ENCODE assay signal across 20 cellular contexts in the genomic region with DNA sequence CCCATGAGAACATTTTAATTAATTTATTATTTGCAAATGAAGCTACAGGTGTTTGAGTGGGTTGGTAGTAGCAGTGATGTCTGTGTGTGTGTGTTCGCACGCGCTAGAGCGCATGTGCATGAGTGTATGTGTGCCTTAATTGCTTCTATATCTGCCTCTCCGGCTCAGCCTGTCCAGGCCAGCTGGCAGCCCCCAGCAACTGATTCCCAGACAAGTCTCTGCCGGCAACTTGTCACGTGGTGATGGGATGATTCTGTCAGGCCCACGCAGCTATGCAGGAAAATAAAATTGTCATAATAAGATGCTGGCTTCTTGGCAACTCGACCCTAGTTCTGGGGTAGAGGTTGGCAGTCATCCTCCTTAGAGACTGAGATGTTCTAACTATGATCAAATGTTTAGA.
A peak's percentile ranks its signal among the peaks of the same experiment; 100 is the strongest.
DNase-seq lines count a peak whose midpoint lies in the region; ATAC-seq, FAIRE-seq and TF ChIP-seq lines count a peak whose summit lies in the region.
"Had no signal": no experiment of that assay in that cellular context is flagged by ENCODE, and none has a peak within 500 bp of the region (broad histone marks: within the 10 kb centered on the region; RNA-seq: fewer than 3 reads in every experiment).

No MANE protein-coding gene starts in this region.

- in situ Hi-C loops in mammary epithelial cell (cut with MboI; ENCODE audit: low sequenced_read_pairs in 2 of 2), result loop anchor here in 1 of 2 donors (25.0 kb wide), 1 partner anchor 196 kb away; no protein-coding TSS in a partner anchor

- ATAC-seq in RWPE2 (ENCODE audit: low read depth) (no peak), GM19452 (IDR thresholded peaks at IDR 0.05; ENCODE audit: unreplicated experiment) (no peak)

- H3K79me2 ChIP-seq in mammary epithelial cell (ENCODE audit: insufficient read depth, low read length) (no peaks in the 10 kb centered on the region), keratinocyte (ENCODE audit: control insufficient read depth, insufficient read depth, low read length) (no peaks in the 10 kb centered on the region)

- WGBS in mammary epithelial cell (ENCODE audit: low coverage, missing lambda C conversion rate), result 38% methylated on average over 9 of the region's 9 CpGs

- no peak overlapping the region for H3K4me2 ChIP-seq in mammary epithelial cell (ENCODE audit: insufficient read depth, low read depth, low read length)
- no peak overlapping the region for H3K4me2 ChIP-seq in keratinocyte (ENCODE audit: control insufficient read depth, extremely low read depth, insufficient read depth, low read depth, low read length)

- H3K36me3 ChIP-seq in mammary epithelial cell (ENCODE audit: insufficient read depth, low read length) (no peaks in the 10 kb centered on the region), breast epithelium (no peaks in the 10 kb centered on the region), RWPE2 (ENCODE audit: low read depth) (peaks cover 7% of the 10 kb centered on the region; the same call in 1 of the 2 replicates), keratinocyte (ENCODE audit: control insufficient read depth in 2 of 2, extremely low read depth in 1 of 2, insufficient read depth in 2 of 2, low read length in 2 of 2) (no peaks in the 10 kb centered on the region)

- H3K4me1 ChIP-seq in mammary epithelial cell (ENCODE audit: insufficient read depth, low read length), result peaks cover 56% of the 10 kb centered on the region
- H3K4me1 ChIP-seq in breast epithelium, result no peaks in the 10 kb centered on the region
- H3K4me1 ChIP-seq in RWPE2 (ENCODE audit: insufficient read depth, poor library complexity, severe bottlenecking), result peaks cover 60% of the 10 kb centered on the region
- H3K4me1 ChIP-seq in keratinocyte (ENCODE audit: control insufficient read depth, extremely low read depth, insufficient read depth, low read length), result peaks cover 47% of the 10 kb centered on the region

- H4K20me1 ChIP-seq in mammary epithelial cell (ENCODE audit: insufficient read depth, low read length) (no peaks in the 10 kb centered on the region), keratinocyte (ENCODE audit: control insufficient read depth, extremely low read depth, insufficient read depth, low read length) (no peaks in the 10 kb centered on the region)

- H3K4me3 ChIP-seq in mammary epithelial cell (replicated peaks in 1 of 3; ENCODE audit: insufficient read depth in 1 of 3, low read depth in 2 of 3, low read length in 3 of 3) (no peak overlapping the region), breast epithelium (no peak overlapping the region), RWPE2 (ENCODE audit: severe bottlenecking) (no peak overlapping the region), keratinocyte (ENCODE audit: control insufficient read depth in 2 of 3, extremely low read depth in 1 of 3, insufficient read depth in 2 of 3, low read depth in 1 of 3, low read length in 3 of 3) (no peak overlapping the region)

- CTCF ChIA-PET in mammary epithelial cell (lab: Charles Lee; ENCODE audit: low non-redundant PET), result no interaction called here

- H3K9me1 ChIP-seq in keratinocyte (ENCODE audit: control insufficient read depth, extremely low read depth, insufficient read depth, low read length), result no peaks in the 10 kb centered on the region

- peak overlapping the region; percentile 38 for H2AFZ ChIP-seq in mammary epithelial cell (ENCODE audit: low read depth, low read length)
- no peak overlapping the region for H2AFZ ChIP-seq in keratinocyte (ENCODE audit: control insufficient read depth, low read length)

- TF ChIP-seq CTCF in mammary epithelial cell (conservative IDR thresholded peaks at IDR 0.05 in 1 of 2, IDR thresholded peaks at IDR 0.05 in 1 of 2; ENCODE audit: extremely low read depth in 1 of 2, insufficient read depth in 1 of 2, low read depth in 1 of 2, low read length in 2 of 2) (no peak), breast epithelium (IDR thresholded peaks at IDR 0.05) (no peak), RWPE2 (IDR thresholded peaks at IDR 0.05; ENCODE audit: poor library complexity, severe bottlenecking) (no peak), keratinocyte (optimal IDR thresholded peaks at IDR 0.05 in 1 of 3, IDR thresholded peaks at IDR 0.05 in 1 of 3, conservative IDR thresholded peaks at IDR 0.05 in 1 of 3; ENCODE audit: extremely low read depth in 1 of 3, insufficient read depth in 2 of 3, low read length in 3 of 3) (no peak)

- dilution Hi-C loops in mammary epithelial cell (cut with HindIII; ENCODE audit: low sequenced_read_pairs), result loop anchor here (5.0 kb wide), 1 partner anchor 34 kb away; no protein-coding TSS in a partner anchor
- dilution Hi-C loops in keratinocyte (cut with MboI; ENCODE audit: extremely low pct_ligation_motif_present, low sequenced_read_pairs), result no loop called here

- H3K9me3 ChIP-seq in mammary epithelial cell (replicated peaks; ENCODE audit: insufficient read depth, low read length), result peaks cover 12% of the 10 kb centered on the region
- no peaks in the 10 kb centered on the region for H3K9me3 ChIP-seq in breast epithelium
- H3K9me3 ChIP-seq in RWPE2 (ENCODE audit: severe bottlenecking), result no peaks in the 10 kb centered on the region
- H3K9me3 ChIP-seq in keratinocyte (ENCODE audit: control insufficient read depth, low read depth, low read length), result peaks cover 3% of the 10 kb centered on the region

- FAIRE-seq in keratinocyte (lab: Jason Lieb, UNC), result peak; percentile 84
- FAIRE-seq: A204.1, G401.6, GM12891 had no signal

- H3K27ac ChIP-seq in mammary epithelial cell (ENCODE audit: insufficient read depth, low read depth, low read length), result peak overlapping the region; percentile 43
- no peak overlapping the region for H3K27ac ChIP-seq in breast epithelium
- peak overlapping the region; percentile 96 for H3K27ac ChIP-seq in RWPE2 (ENCODE audit: poor library complexity, severe bottlenecking)
- peak overlapping the region; percentile 42 for H3K27ac ChIP-seq in keratinocyte (ENCODE audit: control insufficient read depth, insufficient read depth, low read length)
- H3K27ac ChIP-seq: HL-60 had no signal

- no peak for TF ChIP-seq POLR2A in breast epithelium (IDR thresholded peaks at IDR 0.05)

- H3K9ac ChIP-seq in mammary epithelial cell (ENCODE audit: insufficient read depth, low read length) (no peak overlapping the region), keratinocyte (ENCODE audit: control insufficient read depth, extremely low read depth, insufficient read depth, low read length) (no peak overlapping the region)

- BruUV-seq in mammary epithelial cell (replicated peaks; lab: Mats Ljungman, UMichigan), result no TSS peak

- DNase-seq in mammary epithelial cell, result peak; percentile 70
- no peak for DNase-seq in breast epithelium (ENCODE audit: low spot score in 2 of 2)
- no peak for DNase-seq in RWPE2 (ENCODE audit: low spot score)
- no peak for DNase-seq in keratinocyte (ENCODE audit: low read depth, low spot score)
- DNase-seq in HCEC 1CT, result no peak
- no peak for DNase-seq in HuH-7.5 (ENCODE audit: low spot score)
- DNase-seq: C1 segment of cervical spinal cord; Calu3; CD4-positive, alpha-beta T cell; DMS153; DMS79 treated with DMSO at 0.1 percent for 48 hours; EL; GOT3; H9; HFFc6 had no signal

- no peaks in the 10 kb centered on the region for H3K27me3 ChIP-seq in mammary epithelial cell (ENCODE audit: insufficient read depth, low read length)
- H3K27me3 ChIP-seq in breast epithelium, result no peaks in the 10 kb centered on the region
- no peaks in the 10 kb centered on the region for H3K27me3 ChIP-seq in RWPE2 (ENCODE audit: insufficient read depth, poor library complexity, severe bottlenecking)
- no peaks in the 10 kb centered on the region for H3K27me3 ChIP-seq in keratinocyte (ENCODE audit: control insufficient read depth, extremely low read depth, insufficient read depth, low read length)

- intact Hi-C loops in mammary epithelial cell (cut with micrococcal nuclease) (no loop called here), breast epithelium (cut with DNase I; ENCODE audit: low total_unique reads) (no loop called here)

Comparison
In these comparisons a context has a peak if more than half of its experiments do, and no peak if none do; other contexts are left out.
1. H3K27ac ChIP-seq: peak in mammary epithelial cell (single experiment), RWPE2 (single experiment) and keratinocyte (single experiment); none in breast epithelium (0 of 2).